Comparison of ENCODE assay signal across 8 cellular contexts in genomic region chrX:71068052-71068918, GRCh38. TPM values are rescaled to one million over a fixed set of nuclear protein-coding genes. Genes with fewer than 3 reads are reported as not detected.
DNase-seq lines count a peak whose midpoint lies in the region; ATAC-seq and TF ChIP-seq lines count a peak whose summit lies in the region.

Gene SNX12, minus strand, starts transcription at chrX:71068334. Its CDS starts 28 bp downstream, at chrX:71068306.

- H3K4me2 ChIP-seq in OCI-LY1 (ENCODE audit: low read length) = peak within 1 kb of the TSS; percentile 98

- H4K20me1 ChIP-seq in OCI-LY1 (ENCODE audit: insufficient read depth, low read length) = no peaks in the 10 kb centered on the region

- no peaks in the 10 kb centered on the region for H3F3A ChIP-seq in OCI-LY1 (ENCODE audit: insufficient read depth, low read length)

- H3K27ac Mint-ChIP-seq in mesothelial cell of epicardium = peak within 1 kb of the TSS; percentile 90

- H3K9me3 Mint-ChIP-seq in mesothelial cell of epicardium = peaks cover 17% of the 10 kb centered on the region

- H3K9me2 ChIP-seq in OCI-LY1 (ENCODE audit: low read depth, low read length) = no peaks in the 10 kb centered on the region

- peaks cover 13% of the 10 kb centered on the region; the same call in 1 of the 2 replicates for H3K79me2 ChIP-seq in OCI-LY1 (ENCODE audit: insufficient read depth, low read length)

- H3K27ac ChIP-seq in OCI-LY1 (ENCODE audit: low read depth, low read length, poor library complexity, severe bottlenecking) = peak within 1 kb of the TSS; percentile 72

- H3K9me3 ChIP-seq in OCI-LY1 (ENCODE audit: low read length) = no peaks in the 10 kb centered on the region

- peaks cover 2% of the 10 kb centered on the region for H3K36me3 Mint-ChIP-seq in mesothelial cell of epicardium

- H3K9ac ChIP-seq in OCI-LY1 (ENCODE audit: low read length) = peak within 1 kb of the TSS; percentile 88

- H3K4me3 Mint-ChIP-seq in mesothelial cell of epicardium = peak within 1 kb of the TSS; percentile 83

- peak within 1 kb of the TSS; percentile 85 for H3K4me3 ChIP-seq in OCI-LY1 (ENCODE audit: low read depth, low read length, poor library complexity, severe bottlenecking)

- in situ Hi-C loops in endometrial microvascular endothelial cells (cut with HindIII; ENCODE audit: inconsistent ontology term, low pct_unique_long_range_greater_than_20kb, low sequenced_read_pairs) = no loop called here

- H3K4me1 ChIP-seq in OCI-LY1 (ENCODE audit: insufficient read depth, low read length, severe bottlenecking) = peaks cover 13% of the 10 kb centered on the region

- no peaks in the 10 kb centered on the region for H3K27me3 ChIP-seq in OCI-LY1 (ENCODE audit: insufficient read depth, low read length)

- no peaks in the 10 kb centered on the region for H3K27me3 Mint-ChIP-seq in mesothelial cell of epicardium (ENCODE audit: low read depth)

- H3K4me1 Mint-ChIP-seq in mesothelial cell of epicardium = peaks cover 18% of the 10 kb centered on the region

- DNase-seq in DMS 273 (lab: John Stamatoyannopoulos, UW; ENCODE audit: unreplicated experiment) = peak; percentile 97
- DNase-seq in HuH-7 (ENCODE audit: low spot score) = peak; percentile 93
- DNase-seq in activated CD8-positive, alpha-beta memory T cell treated with anti-CD3 and anti-CD28 coated beads, Interleukin-2, amount 50 U/mL, for 4 hours = peak; percentile 82
- DNase-seq in mesothelial cell of epicardium (ENCODE audit: low spot score in 2 of 2, unreplicated experiment in 2 of 2) = peak; percentile 59 to 81
- DNase-seq in stimulated activated CD8-positive, alpha-beta memory T cell treated with anti-CD3 and anti-CD28 coated beads, Interleukin-15, amount 100 ng/mL, for 4 hours (ENCODE audit: low read depth in 2 of 2) = peak; percentile 76 to 79

- ATAC-seq in GM21526 (IDR thresholded peaks at IDR 0.05; ENCODE audit: low FRiP score, unreplicated experiment) = peak; percentile 91

- H2AFZ ChIP-seq in OCI-LY1 (ENCODE audit: low read length) = peak within 1 kb of the TSS; percentile 63

- no peak for TF ChIP-seq CTCF in OCI-LY1 (IDR thresholded peaks at IDR 0.05; ENCODE audit: low read length)
- TF ChIP-seq CTCF in mesothelial cell of epicardium (IDR thresholded peaks at IDR 0.05; ENCODE audit: unreplicated experiment) = no peak

- no peaks in the 10 kb centered on the region for H3K36me3 ChIP-seq in OCI-LY1 (ENCODE audit: insufficient read depth, low read length)

RNA-seq across cellular contexts. Expression of gene SNX12, which starts in this region (rescaled TPM):
- total RNA-seq in endometrial microvascular endothelial cells (ENCODE audit: inconsistent ontology term) (79.9 TPM), mesothelial cell of epicardium (58.5 to 63.9 TPM (median 62.5 TPM) in 3 replicates)

Comparison
In these comparisons a context has a peak if more than half of its experiments do, and no peak if none do; other contexts are left out.
1. Peak in every context shown above with its lines: DNase-seq, ATAC-seq, H3K4me3 ChIP-seq and H3K27ac ChIP-seq.